8 cellular contexts compared by ENCODE assay signal in genomic region chr19:8001995-8002849, GRCh38. TPM values are rescaled to one million over a fixed set of nuclear protein-coding genes. Genes with fewer than 3 reads are reported as not detected.
DNase-seq lines count a peak whose midpoint lies in the region; ATAC-seq and TF ChIP-seq lines count a peak whose summit lies in the region.

No MANE protein-coding gene starts in this region.

- peaks cover 24% of the 10 kb centered on the region for H3K36me3 Mint-ChIP-seq in activated CD4-positive, alpha-beta T cell treated with anti-CD3 and anti-CD28 coated beads, Interleukin-2, amount 10 ng/mL, durations not matched to agents 24 days and 14 days (ENCODE audit: low read depth)
- H3K36me3 Mint-ChIP-seq in dendritic cell treated with granulocyte-macrophage colony-stimulating factor and Interleukin-4, amounts not matched to agents 40 ng/mL and 50 ng/mL, for 4 days (ENCODE audit: low read depth), result peaks cover 28% of the 10 kb centered on the region

- H3K4me3 Mint-ChIP-seq in activated CD4-positive, alpha-beta T cell treated with anti-CD3 and anti-CD28 coated beads, Interleukin-2, amount 10 ng/mL, durations not matched to agents 24 days and 14 days, result peak overlapping the region; percentile 86
- H3K4me3 Mint-ChIP-seq in dendritic cell treated with granulocyte-macrophage colony-stimulating factor and Interleukin-4, amounts not matched to agents 40 ng/mL and 50 ng/mL, for 4 days, result peak overlapping the region; percentile 85

- H3K4me1 Mint-ChIP-seq in activated CD4-positive, alpha-beta T cell treated with anti-CD3 and anti-CD28 coated beads, Interleukin-2, amount 10 ng/mL, durations not matched to agents 24 days and 14 days, result peaks cover 40% of the 10 kb centered on the region
- peaks cover 47% of the 10 kb centered on the region for H3K4me1 Mint-ChIP-seq in dendritic cell treated with granulocyte-macrophage colony-stimulating factor and Interleukin-4, amounts not matched to agents 40 ng/mL and 50 ng/mL, for 4 days (ENCODE audit: low read depth)

- no peaks in the 10 kb centered on the region for H3K9me3 Mint-ChIP-seq in activated CD4-positive, alpha-beta T cell treated with anti-CD3 and anti-CD28 coated beads, Interleukin-2, amount 10 ng/mL, durations not matched to agents 24 days and 14 days
- no peaks in the 10 kb centered on the region for H3K9me3 Mint-ChIP-seq in dendritic cell treated with granulocyte-macrophage colony-stimulating factor and Interleukin-4, amounts not matched to agents 40 ng/mL and 50 ng/mL, for 4 days

- peak; percentile 99 for TF ChIP-seq CTCF in HFF-Myc (IDR thresholded peaks at IDR 0.05; ENCODE audit: low read depth, low read length, missing control alignments)

- DNase-seq in COLO668 (lab: John Stamatoyannopoulos, UW; ENCODE audit: unreplicated experiment) (peak; percentile 73), HFF-Myc (ENCODE audit: extremely low read depth, low read depth) (peak; percentile 53), NCI-H345 treated with DMSO at 0.1 percent for 48 hours (lab: John Stamatoyannopoulos, UW; ENCODE audit: unreplicated experiment) (peak; percentile 40), left lobe of liver (ENCODE audit: low spot score) (peak; percentile 84)
- peak; percentile 95 for DNase-seq in activated CD4-positive, alpha-beta T cell treated with anti-CD3 and anti-CD28 coated beads, Interleukin-2, amount 10 ng/mL, durations not matched to agents 24 days and 14 days
- peak; percentile 76 for DNase-seq in stimulated activated CD4-positive, alpha-beta T cell treated with anti-CD3 and anti-CD28 coated beads, Interleukin-1b, Interleukin-23, amount 100 ng/mL, for 48 hours

- H3K4me3 ChIP-seq in HFF-Myc (replicated peaks; ENCODE audit: low read depth, low read length), result peak overlapping the region; percentile 43

- no peaks in the 10 kb centered on the region for H3K27me3 Mint-ChIP-seq in activated CD4-positive, alpha-beta T cell treated with anti-CD3 and anti-CD28 coated beads, Interleukin-2, amount 10 ng/mL, durations not matched to agents 24 days and 14 days
- H3K27me3 Mint-ChIP-seq in dendritic cell treated with granulocyte-macrophage colony-stimulating factor and Interleukin-4, amounts not matched to agents 40 ng/mL and 50 ng/mL, for 4 days, result no peaks in the 10 kb centered on the region

- ATAC-seq in left lobe of liver, result peak; percentile 76
- ATAC-seq in HG03565 (IDR thresholded peaks at IDR 0.05; ENCODE audit: unreplicated experiment), result no peak

- H3K27ac Mint-ChIP-seq in activated CD4-positive, alpha-beta T cell treated with anti-CD3 and anti-CD28 coated beads, Interleukin-2, amount 10 ng/mL, durations not matched to agents 24 days and 14 days, result peak overlapping the region; percentile 74
- H3K27ac Mint-ChIP-seq in dendritic cell treated with granulocyte-macrophage colony-stimulating factor and Interleukin-4, amounts not matched to agents 40 ng/mL and 50 ng/mL, for 4 days, result peak overlapping the region; percentile 86

- intact Hi-C loops in activated CD4-positive, alpha-beta T cell treated with anti-CD3 and anti-CD28 coated beads, Interleukin-2, amount 10 ng/mL, durations not matched to agents 24 days and 14 days (cut with micrococcal nuclease), result loop anchor here (1.0 to 10.0 kb wide), 3 partner anchors 58 to 833 kb away; partner anchors contain the start of genes EVI5L, MBD3L1 and ZNF558
- intact Hi-C loops in dendritic cell treated with granulocyte-macrophage colony-stimulating factor and Interleukin-4, amounts not matched to agents 40 ng/mL and 50 ng/mL, for 4 days (cut with micrococcal nuclease), result loop anchor here (2.0 kb wide), 1 partner anchor 31 kb away; no protein-coding TSS in a partner anchor

RNA-seq across cellular contexts. Expression of gene ELAVL1, which starts 3.2 kb away (rescaled TPM):
- total RNA-seq in activated CD4-positive, alpha-beta T cell treated with anti-CD3 and anti-CD28 coated beads, Interleukin-2, amount 10 ng/mL, durations not matched to agents 24 days and 14 days, result 191 and 193 TPM in 2 replicates
- total RNA-seq in left lobe of liver, result 28.6 TPM

RNA-seq across cellular contexts. Expression of gene CCL25, which starts 50.3 kb away (rescaled TPM):
- not detected in 2 replicates for total RNA-seq in activated CD4-positive, alpha-beta T cell treated with anti-CD3 and anti-CD28 coated beads, Interleukin-2, amount 10 ng/mL, durations not matched to agents 24 days and 14 days
- 0.30 TPM for total RNA-seq in left lobe of liver

RNA-seq across cellular contexts. Expression of gene TIMM44, which starts 58.8 kb away (rescaled TPM):
- total RNA-seq in activated CD4-positive, alpha-beta T cell treated with anti-CD3 and anti-CD28 coated beads, Interleukin-2, amount 10 ng/mL, durations not matched to agents 24 days and 14 days, result 110 and 111 TPM in 2 replicates
- total RNA-seq in left lobe of liver, result 33.5 TPM

Comparison
In these comparisons a context has a peak if more than half of its experiments do, and no peak if none do; other contexts are left out.
1. DNase-seq: peak in every context shown above with its lines; median percentile 95 in activated CD4-positive, alpha-beta T cell treated with anti-CD3 and anti-CD28 coated beads, Interleukin-2, amount 10 ng/mL, durations not matched to agents 24 days and 14 days; 84 in left lobe of liver; 76 in stimulated activated CD4-positive, alpha-beta T cell treated with anti-CD3 and anti-CD28 coated beads, Interleukin-1b, Interleukin-23, amount 100 ng/mL, for 48 hours; 73 in COLO668; 53 in HFF-Myc; 40 in NCI-H345 treated with DMSO at 0.1 percent for 48 hours.